Comparison of ENCODE assay signal across 16 cellular contexts in genomic region chr1:207812778-207813512, GRCh38.
A peak's percentile ranks its signal among the peaks of the same experiment; 100 is the strongest.
DNase-seq lines count a peak whose midpoint lies in the region; ATAC-seq and TF ChIP-seq lines count a peak whose summit lies in the region.
"Had no signal": no experiment of that assay in that cellular context is flagged by ENCODE, and none has a peak within 500 bp of the region (broad histone marks: within the 10 kb centered on the region; RNA-seq: fewer than 3 reads in every experiment).

No MANE protein-coding gene starts in this region.

- peak overlapping the region; percentile 97 for H3K27ac ChIP-seq in cingulate gyrus (ENCODE audit: low read depth, low read length)
- peak overlapping the region; percentile 48 for H3K27ac ChIP-seq in muscle layer of duodenum (ENCODE audit: low read length)
- peak overlapping the region; percentile 10 to 86 (median 58) for H3K27ac ChIP-seq in tibial nerve
- H3K27ac ChIP-seq: hepatocyte had no signal

- no peak for TF ChIP-seq CTCF in tibial nerve (IDR thresholded peaks at IDR 0.05)

- peak; percentile 40 for DNase-seq in activated CD8-positive, alpha-beta memory T cell treated with anti-CD3 and anti-CD28 coated beads, Interleukin-2, amount 50 U/mL, for 48 hours
- no peak for DNase-seq in activated CD8-positive, alpha-beta memory T cell treated with anti-CD3 and anti-CD28 coated beads, Interleukin-2, amount 50 U/mL, for 4 hours
- DNase-seq in tibial nerve (ENCODE audit: low spot score in 2 of 2) (no peak), HPDE6-E6E7 (ENCODE audit: extremely low spot score) (no peak)
- DNase-seq: ACHN; activated CD4-positive, alpha-beta T cell treated with anti-CD3 and anti-CD28 coated beads for 1 hour; DMS79 treated with DMSO at 0.1 percent for 48 hours; effector CD8-positive, alpha-beta T cell; NCI-H1048; NCI-H69 had no signal

- no peak for TF ChIP-seq POLR2A in tibial nerve (IDR thresholded peaks at IDR 0.05)

- no peaks in the 10 kb centered on the region for H3K9me3 ChIP-seq in muscle layer of duodenum (ENCODE audit: control insufficient read depth in 1 of 2, low read length in 2 of 2)
- no peaks in the 10 kb centered on the region for H3K9me3 ChIP-seq in tibial nerve

- peak overlapping the region in 1 of 2 donors; percentile 40 for H3K4me3 ChIP-seq in muscle layer of duodenum (ENCODE audit: low read depth in 1 of 2, low read length in 2 of 2)
- H3K4me3 ChIP-seq in tibial nerve: no peak overlapping the region
- H3K4me3 ChIP-seq: hepatocyte, skin epidermis had no signal

- H3K36me3 ChIP-seq in muscle layer of duodenum (ENCODE audit: control insufficient read depth in 1 of 2, insufficient read depth in 2 of 2, low read length in 2 of 2): peaks cover 81 to 83% of the 10 kb centered on the region in 2 donors
- H3K36me3 ChIP-seq in tibial nerve: peaks cover 3 to 91% (median 36%) of the 10 kb centered on the region in 3 donors

- no peak for ATAC-seq in GM21423 (IDR thresholded peaks at IDR 0.05; ENCODE audit: unreplicated experiment)
- ATAC-seq in GM21576 (IDR thresholded peaks at IDR 0.05; ENCODE audit: unreplicated experiment): no peak

- TF ChIP-seq EP300 in tibial nerve (IDR thresholded peaks at IDR 0.05): no peak

- H3K27me3 ChIP-seq in muscle layer of duodenum (ENCODE audit: low read depth, low read length) (no peaks in the 10 kb centered on the region), tibial nerve (no peaks in the 10 kb centered on the region)
- H3K27me3 ChIP-seq: hepatocyte had no signal

- peaks cover 71 to 99% of the 10 kb centered on the region in 2 donors for H3K4me1 ChIP-seq in muscle layer of duodenum (ENCODE audit: control insufficient read depth in 1 of 2, insufficient read depth in 2 of 2, low read length in 2 of 2)
- H3K4me1 ChIP-seq in tibial nerve: peaks cover 0 to 100% (median 98%) of the 10 kb centered on the region in 4 donors

- WGBS in tibial nerve, 2 donors: 75 to 77% methylated on average over 10 of the region's 10 CpGs
